1 cellular context compared by ENCODE assay signal in genomic region chr2:165391791-165392190, GRCh38.
TF ChIP-seq lines count a peak whose summit lies in the region.

No MANE protein-coding gene starts in this region.

TF ChIP-seq in SK-N-SH treated with all-trans-retinoic acid at 6 μM for 48 hours, 23 proteins besides CTCF, POLR2A, EP300 and RAD21 (continued from another document):
- no peak for TF ChIP-seq CREB5 (CRISPR knock-in tag; IDR thresholded peaks at IDR 0.05; ENCODE audit: low read depth)
- TF ChIP-seq GLIS3 (CRISPR knock-in tag; IDR thresholded peaks at IDR 0.05), result no peak
